ENCODE assay signal across 1 cellular context in the genomic region with DNA sequence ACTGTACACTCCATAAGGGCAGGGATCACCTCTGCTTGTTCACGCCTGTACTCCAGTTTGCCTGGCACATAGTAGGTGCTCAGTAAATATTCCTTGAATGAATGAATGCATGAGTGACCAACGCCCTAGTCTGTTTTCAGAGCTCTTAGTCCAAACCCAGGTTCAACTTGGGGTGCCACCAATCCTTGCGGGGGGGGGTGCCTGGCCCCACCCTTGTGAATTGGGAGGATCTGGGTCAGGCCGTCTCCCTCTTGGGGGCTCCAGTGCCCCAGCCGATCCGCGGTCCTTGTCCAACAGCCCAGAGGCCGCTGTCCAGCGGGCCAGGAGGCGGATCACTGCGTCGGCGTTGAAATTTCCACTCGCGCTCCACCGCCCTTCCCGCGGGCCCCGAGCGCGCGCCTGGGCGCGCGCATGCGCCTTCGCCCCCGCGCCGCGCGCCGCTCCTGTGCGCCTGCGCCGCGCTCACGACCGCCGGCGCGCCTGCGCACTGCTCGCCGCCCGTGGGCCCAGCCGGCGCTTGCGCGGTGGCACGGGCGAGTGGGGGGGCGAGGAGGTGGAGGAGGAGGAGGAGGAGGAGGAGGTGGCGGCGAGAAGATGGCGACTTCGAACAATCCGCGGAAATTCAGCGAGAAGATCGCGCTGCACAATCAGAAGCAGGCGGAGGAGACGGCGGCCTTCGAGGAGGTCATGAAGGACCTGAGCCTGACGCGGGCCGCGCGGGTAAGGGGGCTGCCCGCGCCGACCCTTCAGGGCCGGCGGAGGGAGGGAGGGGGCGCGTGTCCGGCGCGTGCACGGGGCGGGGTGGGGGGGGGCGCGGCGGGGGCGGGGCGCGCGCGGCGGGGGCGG.
TF ChIP-seq lines count a peak whose summit lies in the region.

TSS of gene CRTC1 (plus strand) at position 572 of the 846 bp plus-strand sequence. CDS start at position 595, 23 bp downstream.

TF ChIP-seq in HEK293, 187 proteins besides CTCF, POLR2A, EP300 and RAD21 (continued from another document and continues in another):
- TF ChIP-seq, protein P1, sequence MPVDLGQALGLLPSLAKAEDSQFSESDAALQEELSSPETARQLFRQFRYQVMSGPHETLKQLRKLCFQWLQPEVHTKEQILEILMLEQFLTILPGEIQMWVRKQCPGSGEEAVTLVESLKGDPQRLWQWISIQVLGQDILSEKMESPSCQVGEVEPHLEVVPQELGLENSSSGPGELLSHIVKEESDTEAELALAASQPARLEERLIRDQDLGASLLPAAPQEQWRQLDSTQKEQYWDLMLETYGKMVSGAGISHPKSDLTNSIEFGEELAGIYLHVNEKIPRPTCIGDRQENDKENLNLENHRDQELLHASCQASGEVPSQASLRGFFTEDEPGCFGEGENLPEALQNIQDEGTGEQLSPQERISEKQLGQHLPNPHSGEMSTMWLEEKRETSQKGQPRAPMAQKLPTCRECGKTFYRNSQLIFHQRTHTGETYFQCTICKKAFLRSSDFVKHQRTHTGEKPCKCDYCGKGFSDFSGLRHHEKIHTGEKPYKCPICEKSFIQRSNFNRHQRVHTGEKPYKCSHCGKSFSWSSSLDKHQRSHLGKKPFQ (tag by site-specific recombination; IDR thresholded peaks at IDR 0.05): peak; percentile 33; the same call in 1 of the 2 replicates
- no peak for TF ChIP-seq ZNF621 (tag by site-specific recombination; IDR thresholded peaks at IDR 0.05)
- no peak for TF ChIP-seq BCL6B (tag by site-specific recombination; IDR thresholded peaks at IDR 0.05)
- no peak for TF ChIP-seq ZNF777 (tag by site-specific recombination; IDR thresholded peaks at IDR 0.05; ENCODE audit: borderline replicate concordance)
- TF ChIP-seq ZNF514 (tag by site-specific recombination; IDR thresholded peaks at IDR 0.05): no peak
- no peak for TF ChIP-seq ZNF670 (tag by site-specific recombination; IDR thresholded peaks at IDR 0.05; ENCODE audit: low read depth)
- TF ChIP-seq ZNF211 (tag by site-specific recombination; IDR thresholded peaks at IDR 0.05; ENCODE audit: low read depth): no peak
- TF ChIP-seq GLIS2 (tag by site-specific recombination; IDR thresholded peaks at IDR 0.05): no peak
- TF ChIP-seq, protein P2, sequence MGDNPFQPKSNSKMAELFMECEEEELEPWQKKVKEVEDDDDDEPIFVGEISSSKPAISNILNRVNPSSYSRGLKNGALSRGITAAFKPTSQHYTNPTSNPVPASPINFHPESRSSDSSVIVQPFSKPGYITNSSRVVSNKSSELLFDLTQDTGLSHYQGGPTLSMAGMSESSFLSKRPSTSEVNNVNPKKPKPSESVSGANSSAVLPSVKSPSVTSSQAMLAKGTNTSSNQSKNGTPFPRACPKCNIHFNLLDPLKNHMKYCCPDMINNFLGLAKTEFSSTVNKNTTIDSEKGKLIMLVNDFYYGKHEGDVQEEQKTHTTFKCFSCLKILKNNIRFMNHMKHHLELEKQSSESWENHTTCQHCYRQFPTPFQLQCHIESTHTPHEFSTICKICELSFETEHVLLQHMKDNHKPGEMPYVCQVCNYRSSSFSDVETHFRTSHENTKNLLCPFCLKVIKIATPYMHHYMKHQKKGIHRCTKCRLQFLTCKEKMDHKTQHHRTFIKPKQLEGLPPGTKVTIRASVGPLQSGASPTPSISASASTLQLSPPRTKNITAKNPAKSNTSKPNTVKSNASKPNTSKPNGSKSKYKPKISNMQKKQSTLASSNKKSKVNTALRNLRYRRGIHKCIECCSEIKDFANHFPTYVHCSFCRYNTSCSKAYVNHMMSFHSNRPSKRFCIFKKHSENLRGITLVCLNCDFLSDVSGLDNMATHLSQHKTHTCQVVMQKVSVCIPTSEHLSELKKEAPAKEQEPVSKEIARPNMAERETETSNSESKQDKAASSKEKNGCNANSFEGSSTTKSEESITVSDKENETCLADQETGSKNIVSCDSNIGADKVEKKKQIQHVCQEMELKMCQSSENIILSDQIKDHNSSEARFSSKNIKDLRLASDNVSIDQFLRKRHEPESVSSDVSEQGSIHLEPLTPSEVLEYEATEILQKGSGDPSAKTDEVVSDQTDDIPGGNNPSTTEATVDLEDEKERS (tag by site-specific recombination; IDR thresholded peaks at IDR 0.05): 0 out of 2 replicates have a peak, but pooled peaks have one; percentile 9
- peak; percentile 63; the same call in 1 of the 2 replicates for TF ChIP-seq ZNF341 (tag by site-specific recombination; IDR thresholded peaks at IDR 0.05; ENCODE audit: low read depth)
- no peak for TF ChIP-seq ZNF585B (tag by site-specific recombination; IDR thresholded peaks at IDR 0.05)
- peak; percentile 96 for TF ChIP-seq ZNF398 (tag by site-specific recombination; IDR thresholded peaks at IDR 0.05)
- TF ChIP-seq ZNF548 (tag by site-specific recombination; IDR thresholded peaks at IDR 0.05): no peak
- TF ChIP-seq ZNF404 (tag by site-specific recombination; IDR thresholded peaks at IDR 0.05): no peak
- TF ChIP-seq ZNF513 (tag by site-specific recombination; IDR thresholded peaks at IDR 0.05): peak; percentile 97
- TF ChIP-seq, protein P3, sequence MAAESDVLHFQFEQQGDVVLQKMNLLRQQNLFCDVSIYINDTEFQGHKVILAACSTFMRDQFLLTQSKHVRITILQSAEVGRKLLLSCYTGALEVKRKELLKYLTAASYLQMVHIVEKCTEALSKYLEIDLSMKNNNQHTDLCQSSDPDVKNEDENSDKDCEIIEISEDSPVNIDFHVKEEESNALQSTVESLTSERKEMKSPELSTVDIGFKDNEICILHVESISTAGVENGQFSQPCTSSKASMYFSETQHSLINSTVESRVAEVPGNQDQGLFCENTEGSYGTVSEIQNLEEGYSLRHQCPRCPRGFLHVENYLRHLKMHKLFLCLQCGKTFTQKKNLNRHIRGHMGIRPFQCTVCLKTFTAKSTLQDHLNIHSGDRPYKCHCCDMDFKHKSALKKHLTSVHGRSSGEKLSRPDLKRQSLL (tag by site-specific recombination; IDR thresholded peaks at IDR 0.05): 0 out of 2 replicates have a peak, but pooled peaks have one; percentile 8
- TF ChIP-seq ZNF132 (tag by site-specific recombination; IDR thresholded peaks at IDR 0.05; ENCODE audit: borderline replicate concordance): no peak
- TF ChIP-seq ZNF677 (tag by site-specific recombination; IDR thresholded peaks at IDR 0.05): no peak
- TF ChIP-seq PRDM1 (tag by site-specific recombination; IDR thresholded peaks at IDR 0.05): no peak
- no peak; the same call in 1 of the 2 replicates for TF ChIP-seq ZNF449 (tag by site-specific recombination; IDR thresholded peaks at IDR 0.05)
- 0 out of 2 replicates have a peak, but pooled peaks have one; percentile 30 for TF ChIP-seq ZNF629 (tag by site-specific recombination; IDR thresholded peaks at IDR 0.05)
- TF ChIP-seq ZNF155 (tag by site-specific recombination; IDR thresholded peaks at IDR 0.05): no peak
- no peak for TF ChIP-seq REPIN1 (tag by site-specific recombination; IDR thresholded peaks at IDR 0.05; ENCODE audit: low read depth)
- TF ChIP-seq ZNF184 (tag by site-specific recombination; IDR thresholded peaks at IDR 0.05): 0 out of 2 replicates have a peak, but pooled peaks have one; percentile 56
- no peak for TF ChIP-seq ZNF311 (tag by site-specific recombination; IDR thresholded peaks at IDR 0.05; ENCODE audit: borderline replicate concordance)
- no peak for TF ChIP-seq ZNF148 (tag by site-specific recombination; IDR thresholded peaks at IDR 0.05; ENCODE audit: borderline replicate concordance)
- no peak for TF ChIP-seq ZNF221 (tag by site-specific recombination; IDR thresholded peaks at IDR 0.05; ENCODE audit: borderline replicate concordance)
- TF ChIP-seq, protein P4, sequence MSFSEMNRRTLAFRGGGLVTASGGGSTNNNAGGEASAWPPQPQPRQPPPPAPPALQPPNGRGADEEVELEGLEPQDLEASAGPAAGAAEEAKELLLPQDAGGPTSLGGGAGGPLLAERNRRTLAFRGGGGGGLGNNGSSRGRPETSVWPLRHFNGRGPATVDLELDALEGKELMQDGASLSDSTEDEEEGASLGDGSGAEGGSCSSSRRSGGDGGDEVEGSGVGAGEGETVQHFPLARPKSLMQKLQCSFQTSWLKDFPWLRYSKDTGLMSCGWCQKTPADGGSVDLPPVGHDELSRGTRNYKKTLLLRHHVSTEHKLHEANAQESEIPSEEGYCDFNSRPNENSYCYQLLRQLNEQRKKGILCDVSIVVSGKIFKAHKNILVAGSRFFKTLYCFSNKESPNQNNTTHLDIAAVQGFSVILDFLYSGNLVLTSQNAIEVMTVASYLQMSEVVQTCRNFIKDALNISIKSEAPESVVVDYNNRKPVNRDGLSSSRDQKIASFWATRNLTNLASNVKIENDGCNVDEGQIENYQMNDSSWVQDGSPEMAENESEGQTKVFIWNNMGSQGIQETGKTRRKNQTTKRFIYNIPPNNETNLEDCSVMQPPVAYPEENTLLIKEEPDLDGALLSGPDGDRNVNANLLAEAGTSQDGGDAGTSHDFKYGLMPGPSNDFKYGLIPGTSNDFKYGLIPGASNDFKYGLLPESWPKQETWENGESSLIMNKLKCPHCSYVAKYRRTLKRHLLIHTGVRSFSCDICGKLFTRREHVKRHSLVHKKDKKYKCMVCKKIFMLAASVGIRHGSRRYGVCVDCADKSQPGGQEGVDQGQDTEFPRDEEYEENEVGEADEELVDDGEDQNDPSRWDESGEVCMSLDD (tag by site-specific recombination; IDR thresholded peaks at IDR 0.05): no peak
